In the genomic region with DNA sequence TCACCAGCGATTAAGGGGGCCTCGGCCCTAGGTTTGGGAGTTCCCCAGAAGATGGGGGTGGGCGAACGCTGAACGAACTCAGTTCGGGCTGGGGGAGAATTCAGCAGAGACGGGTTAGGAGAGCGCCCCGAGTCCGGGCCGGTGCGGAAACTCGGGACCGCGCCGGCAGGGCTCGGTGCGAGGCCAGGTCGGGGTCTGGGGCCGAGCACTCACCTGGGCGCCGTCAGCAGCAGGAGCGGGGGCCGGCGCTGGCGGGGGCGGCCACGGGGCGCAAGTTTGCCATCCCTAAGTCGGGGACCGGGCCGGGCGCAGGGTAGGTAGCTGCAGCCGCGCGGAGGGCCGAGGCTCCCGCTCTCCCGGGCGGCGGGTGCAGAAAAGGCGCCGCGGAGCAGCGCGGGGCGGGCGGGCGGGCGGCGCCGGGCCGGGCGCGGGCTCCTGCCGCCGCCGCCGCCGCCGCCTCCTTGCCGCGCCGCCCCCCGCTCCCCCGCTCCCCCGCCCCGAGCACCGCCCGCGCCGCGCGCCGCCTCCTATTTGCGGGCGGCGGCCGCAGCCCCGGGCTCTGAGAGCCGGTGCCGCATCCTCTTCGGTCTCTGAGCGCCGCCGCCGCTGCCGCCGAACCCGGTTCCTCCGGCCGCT, we compare ENCODE assay signal across 1 cellular context.
TF ChIP-seq lines count a peak whose summit lies in the region.

No MANE protein-coding gene starts in this region.

TF ChIP-seq in A549, 52 proteins besides CTCF, POLR2A, EP300 and RAD21 (continued from another document):
- TF ChIP-seq, protein P1, sequence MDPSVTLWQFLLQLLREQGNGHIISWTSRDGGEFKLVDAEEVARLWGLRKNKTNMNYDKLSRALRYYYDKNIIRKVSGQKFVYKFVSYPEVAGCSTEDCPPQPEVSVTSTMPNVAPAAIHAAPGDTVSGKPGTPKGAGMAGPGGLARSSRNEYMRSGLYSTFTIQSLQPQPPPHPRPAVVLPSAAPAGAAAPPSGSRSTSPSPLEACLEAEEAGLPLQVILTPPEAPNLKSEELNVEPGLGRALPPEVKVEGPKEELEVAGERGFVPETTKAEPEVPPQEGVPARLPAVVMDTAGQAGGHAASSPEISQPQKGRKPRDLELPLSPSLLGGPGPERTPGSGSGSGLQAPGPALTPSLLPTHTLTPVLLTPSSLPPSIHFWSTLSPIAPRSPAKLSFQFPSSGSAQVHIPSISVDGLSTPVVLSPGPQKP (IDR thresholded peaks at IDR 0.05; ENCODE audit: low read depth, low read length): no peak
- TF ChIP-seq, protein P2, sequence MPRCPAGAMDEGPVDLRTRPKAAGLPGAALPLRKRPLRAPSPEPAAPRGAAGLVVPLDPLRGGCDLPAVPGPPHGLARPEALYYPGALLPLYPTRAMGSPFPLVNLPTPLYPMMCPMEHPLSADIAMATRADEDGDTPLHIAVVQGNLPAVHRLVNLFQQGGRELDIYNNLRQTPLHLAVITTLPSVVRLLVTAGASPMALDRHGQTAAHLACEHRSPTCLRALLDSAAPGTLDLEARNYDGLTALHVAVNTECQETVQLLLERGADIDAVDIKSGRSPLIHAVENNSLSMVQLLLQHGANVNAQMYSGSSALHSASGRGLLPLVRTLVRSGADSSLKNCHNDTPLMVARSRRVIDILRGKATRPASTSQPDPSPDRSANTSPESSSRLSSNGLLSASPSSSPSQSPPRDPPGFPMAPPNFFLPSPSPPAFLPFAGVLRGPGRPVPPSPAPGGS (IDR thresholded peaks at IDR 0.05): no peak
- TF ChIP-seq NR3C1 (IDR thresholded peaks at IDR 0.05) (no peak), BHLHE40 (IDR thresholded peaks at IDR 0.05; ENCODE audit: low read depth, low read length) (no peak), MAZ (IDR thresholded peaks at IDR 0.05; ENCODE audit: borderline replicate concordance, low read depth, low read length) (no peak), ESRRA (IDR thresholded peaks at IDR 0.05; ENCODE audit: borderline replicate concordance, low read length) (no peak), FOXS1 (CRISPR knock-in tag; IDR thresholded peaks at IDR 0.05) (no peak), EHF (CRISPR knock-in tag; IDR thresholded peaks at IDR 0.05) (no peak), KDM1A (IDR thresholded peaks at IDR 0.05; ENCODE audit: low read depth) (no peak)
- TF ChIP-seq, protein P3, sequence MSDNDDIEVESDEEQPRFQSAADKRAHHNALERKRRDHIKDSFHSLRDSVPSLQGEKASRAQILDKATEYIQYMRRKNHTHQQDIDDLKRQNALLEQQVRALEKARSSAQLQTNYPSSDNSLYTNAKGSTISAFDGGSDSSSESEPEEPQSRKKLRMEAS (IDR thresholded peaks at IDR 0.05): no peak
- TF ChIP-seq, protein P4, sequence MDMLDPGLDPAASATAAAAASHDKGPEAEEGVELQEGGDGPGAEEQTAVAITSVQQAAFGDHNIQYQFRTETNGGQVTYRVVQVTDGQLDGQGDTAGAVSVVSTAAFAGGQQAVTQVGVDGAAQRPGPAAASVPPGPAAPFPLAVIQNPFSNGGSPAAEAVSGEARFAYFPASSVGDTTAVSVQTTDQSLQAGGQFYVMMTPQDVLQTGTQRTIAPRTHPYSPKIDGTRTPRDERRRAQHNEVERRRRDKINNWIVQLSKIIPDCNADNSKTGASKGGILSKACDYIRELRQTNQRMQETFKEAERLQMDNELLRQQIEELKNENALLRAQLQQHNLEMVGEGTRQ (IDR thresholded peaks at IDR 0.05): no peak
- TF ChIP-seq, protein P5, sequence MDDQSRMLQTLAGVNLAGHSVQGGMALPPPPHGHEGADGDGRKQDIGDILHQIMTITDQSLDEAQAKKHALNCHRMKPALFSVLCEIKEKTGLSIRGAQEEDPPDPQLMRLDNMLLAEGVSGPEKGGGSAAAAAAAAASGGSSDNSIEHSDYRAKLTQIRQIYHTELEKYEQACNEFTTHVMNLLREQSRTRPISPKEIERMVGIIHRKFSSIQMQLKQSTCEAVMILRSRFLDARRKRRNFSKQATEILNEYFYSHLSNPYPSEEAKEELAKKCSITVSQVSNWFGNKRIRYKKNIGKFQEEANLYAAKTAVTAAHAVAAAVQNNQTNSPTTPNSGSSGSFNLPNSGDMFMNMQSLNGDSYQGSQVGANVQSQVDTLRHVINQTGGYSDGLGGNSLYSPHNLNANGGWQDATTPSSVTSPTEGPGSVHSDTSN (IDR thresholded peaks at IDR 0.05): no peak
